In genomic region chr1:20366076-20366765, GRCh38 we compare ENCODE assay signal across 11 cellular contexts.
DNase-seq lines count a peak whose midpoint lies in the region; ATAC-seq and TF ChIP-seq lines count a peak whose summit lies in the region.
"Had no signal": no experiment of that assay in that cellular context is flagged by ENCODE, and none has a peak within 500 bp of the region (broad histone marks: within the 10 kb centered on the region; RNA-seq: fewer than 3 reads in every experiment).

No MANE protein-coding gene starts in this region.

- no peak for TF ChIP-seq RAD21 in neural cell (conservative IDR thresholded peaks at IDR 0.05)

- H3K36me3 Mint-ChIP-seq in CD4-positive, alpha-beta memory T cell: peaks cover 0 to 2% of the 10 kb centered on the region in 2 donors
- H3K36me3 Mint-ChIP-seq: activated CD8-positive, alpha-beta memory T cell treated with anti-CD3 and anti-CD28 coated beads, Interleukin-2, amount 10 ng/mL, durations not matched to agents 7 days and 5 days had no signal

- peak overlapping the region; percentile 50 for H3K9ac ChIP-seq in neural cell (ENCODE audit: low read length)

- H3K9me2 ChIP-seq in neural cell (ENCODE audit: insufficient read depth, low read length): no peaks in the 10 kb centered on the region
- H3K9me2 ChIP-seq in PC-9 (ENCODE audit: insufficient read depth): no peaks in the 10 kb centered on the region

- H3K4me1 Mint-ChIP-seq in CD4-positive, alpha-beta memory T cell: peaks cover 0 to 6% (median 4%) of the 10 kb centered on the region in 4 donors
- H3K4me1 Mint-ChIP-seq: activated CD8-positive, alpha-beta memory T cell treated with anti-CD3 and anti-CD28 coated beads, Interleukin-2, amount 10 ng/mL, durations not matched to agents 7 days and 5 days had no signal

- H3K36me3 ChIP-seq in A673 (ENCODE audit: insufficient read depth, low read length, poor library complexity, severe bottlenecking): no peaks in the 10 kb centered on the region
- H3K36me3 ChIP-seq in neural cell (ENCODE audit: insufficient read depth, low read length): no peaks in the 10 kb centered on the region
- H3K36me3 ChIP-seq in CD4-positive, alpha-beta memory T cell (ENCODE audit: insufficient read depth, low read length): no peaks in the 10 kb centered on the region
- H3K36me3 ChIP-seq in PC-9 (ENCODE audit: low read depth): no peaks in the 10 kb centered on the region
- H3K36me3 ChIP-seq: SJCRH30 had no signal

- H3F3A ChIP-seq in neural cell (ENCODE audit: insufficient read depth, low read length, poor library complexity, severe bottlenecking) (no peaks in the 10 kb centered on the region), PC-9 (ENCODE audit: insufficient read depth, low read depth) (no peaks in the 10 kb centered on the region)

- CTCF ChIA-PET in A673 (lab: Charles Lee) (no interaction called here), PC-9 (lab: Charles Lee) (interaction anchor here (0.5 kb wide), 1 partner anchor 148 kb away, joined by 8 read pairs; no protein-coding TSS in a partner anchor)
- CTCF ChIA-PET in CD4-positive, alpha-beta memory T cell (lab: Charles Lee; ENCODE audit: partially characterized antibody): no interaction called here

- peaks cover 44 to 46% of the 10 kb centered on the region in 2 donors for H3K27me3 Mint-ChIP-seq in CD4-positive, alpha-beta memory T cell

- H3K27ac ChIP-seq in A673 (ENCODE audit: low read depth, low read length, poor library complexity, severe bottlenecking) (no peak overlapping the region), neural cell (ENCODE audit: low read length) (no peak overlapping the region), PC-9 (no peak overlapping the region)
- no peak overlapping the region for H3K27ac ChIP-seq in CD4-positive, alpha-beta memory T cell (ENCODE audit: low read depth, low read length)
- H3K27ac ChIP-seq: SJCRH30 had no signal

- intact Hi-C loops in A673 (cut with micrococcal nuclease; ENCODE audit: unreplicated experiment): no loop called here
- intact Hi-C loops in CD4-positive, alpha-beta memory T cell (cut with micrococcal nuclease): no loop called here
- intact Hi-C loops in PC-9 (cut with micrococcal nuclease; ENCODE audit: unreplicated experiment): no loop called here

- no peaks in the 10 kb centered on the region for H3K79me2 ChIP-seq in neural cell (replicated peaks; ENCODE audit: insufficient read depth, low read length)
- H3K79me2 ChIP-seq in PC-9 (ENCODE audit: low read depth): no peaks in the 10 kb centered on the region

- no peaks in the 10 kb centered on the region for H4K20me1 ChIP-seq in neural cell (ENCODE audit: insufficient read depth)
- H4K20me1 ChIP-seq in PC-9 (ENCODE audit: insufficient read depth): no peaks in the 10 kb centered on the region

- POLR2A ChIA-PET in A673 (lab: Charles Lee; ENCODE audit: low non-redundant PET): interaction anchor here (0.6 kb wide), 1 partner anchor 28 kb away, joined by 16 read pairs; no protein-coding TSS in a partner anchor
- POLR2A ChIA-PET in CD4-positive, alpha-beta memory T cell (lab: Charles Lee; ENCODE audit: partially characterized antibody): no interaction called here
- POLR2A ChIA-PET in PC-9 (lab: Charles Lee; ENCODE audit: unreplicated experiment): no interaction called here

- H2AFZ ChIP-seq in neural cell (ENCODE audit: low read depth, low read length) (peak overlapping the region; percentile 76), PC-9 (no peak overlapping the region)

- no peak overlapping the region for H3K27ac Mint-ChIP-seq in CD4-positive, alpha-beta memory T cell
- H3K27ac Mint-ChIP-seq: activated CD8-positive, alpha-beta memory T cell treated with anti-CD3 and anti-CD28 coated beads, Interleukin-2, amount 10 ng/mL, durations not matched to agents 7 days and 5 days had no signal

- H3K4me2 ChIP-seq in neural cell (ENCODE audit: low read length) (peak overlapping the region; percentile 89), PC-9 (no peak overlapping the region)

- H3K4me1 ChIP-seq in A673 (ENCODE audit: insufficient read depth, low read length, poor library complexity, severe bottlenecking): peaks cover 4% of the 10 kb centered on the region
- no peaks in the 10 kb centered on the region for H3K4me1 ChIP-seq in CD4-positive, alpha-beta memory T cell (ENCODE audit: insufficient read depth, low read length)
- 0 out of 2 replicates have a peak, but pooled peaks cover 7% of the 10 kb centered on the region for H3K4me1 ChIP-seq in PC-9 (replicated peaks; ENCODE audit: insufficient read depth)
- H3K4me1 ChIP-seq: SJCRH30 had no signal

- H3K9me3 Mint-ChIP-seq in CD4-positive, alpha-beta memory T cell: peaks cover 0 to 4% (median 0%) of the 10 kb centered on the region in 8 donors

- TF ChIP-seq CTCF in A673 (conservative IDR thresholded peaks at IDR 0.05; ENCODE audit: low read depth, low read length) (no peak), fibroblast of mammary gland (conservative IDR thresholded peaks at IDR 0.05; ENCODE audit: control insufficient read depth, insufficient read depth, low read depth, low read length) (no peak), neural cell (IDR thresholded peaks at IDR 0.05; ENCODE audit: poor library complexity, severe bottlenecking) (no peak), PC-9 (conservative IDR thresholded peaks at IDR 0.05) (no peak)

- H3K9me3 ChIP-seq in A673 (ENCODE audit: low read depth, low read length, poor library complexity, severe bottlenecking) (no peaks in the 10 kb centered on the region), neural cell (ENCODE audit: low read length) (no peaks in the 10 kb centered on the region), PC-9 (ENCODE audit: insufficient read depth, low read depth) (no peaks in the 10 kb centered on the region)
- no peaks in the 10 kb centered on the region for H3K9me3 ChIP-seq in CD4-positive, alpha-beta memory T cell (ENCODE audit: control insufficient read depth in 1 of 2, low read length in 2 of 2)
- H3K9me3 ChIP-seq: SJCRH30 had no signal

- H3K4me3 Mint-ChIP-seq in CD4-positive, alpha-beta memory T cell: peak overlapping the region in 2 of 8 donors; percentile 20 to 41
- H3K4me3 Mint-ChIP-seq: activated CD8-positive, alpha-beta memory T cell treated with anti-CD3 and anti-CD28 coated beads, Interleukin-2, amount 10 ng/mL, durations not matched to agents 7 days and 5 days had no signal

- H3K27me3 ChIP-seq in A673 (replicated peaks; ENCODE audit: insufficient read depth, low read depth, low read length, poor library complexity): peaks cover 78% of the 10 kb centered on the region
- H3K27me3 ChIP-seq in neural cell (ENCODE audit: insufficient read depth, low read depth, low read length): peaks cover 53% of the 10 kb centered on the region
- peaks cover 21% of the 10 kb centered on the region for H3K27me3 ChIP-seq in CD4-positive, alpha-beta memory T cell (ENCODE audit: insufficient read depth, low read length)
- H3K27me3 ChIP-seq in PC-9 (ENCODE audit: insufficient read depth, low read depth): no peaks in the 10 kb centered on the region

- TF ChIP-seq EP300 in neural cell (conservative IDR thresholded peaks at IDR 0.05; ENCODE audit: poor library complexity, severe bottlenecking): no peak

- H3K4me3 ChIP-seq in A673 (ENCODE audit: low read depth, low read length, poor library complexity, severe bottlenecking) (peak overlapping the region; percentile 15), fibroblast of mammary gland (ENCODE audit: control insufficient read depth, low read depth, low read length) (peak overlapping the region; percentile 12), neural cell (ENCODE audit: low read length) (peak overlapping the region; percentile 66), PC-9 (no peak overlapping the region)
- no peak overlapping the region for H3K4me3 ChIP-seq in CD4-positive, alpha-beta memory T cell (ENCODE audit: low read length in 2 of 2)
- H3K4me3 ChIP-seq: SJCRH30 had no signal

- BruUV-seq in A673 (replicated peaks; lab: Mats Ljungman, UMichigan) (no TSS peak), PC-9 (replicated peaks; lab: Mats Ljungman, UMichigan) (no TSS peak)

- no peak for DNase-seq in A673 (ENCODE audit: low spot score)
- DNase-seq in NCI-H2171 treated with DMSO at 0.1 percent for 48 hours (lab: John Stamatoyannopoulos, UW): peak; percentile 52
- DNase-seq in fibroblast of mammary gland (ENCODE audit: low read depth): peak; percentile 41
- no peak for DNase-seq in CD4-positive, alpha-beta memory T cell
- DNase-seq in PC-9: no peak
- DNase-seq: activated CD8-positive, alpha-beta memory T cell treated with anti-CD3 and anti-CD28 coated beads, Interleukin-2, amount 10 ng/mL, durations not matched to agents 7 days and 5 days; stimulated activated naive CD4-positive, alpha-beta T cell treated with Interleukin-2 at 50 U/mL for 16 hours had no signal

- ATAC-seq in HG02938 (IDR thresholded peaks at IDR 0.05; ENCODE audit: unreplicated experiment) (no peak), GM21526 (IDR thresholded peaks at IDR 0.05; ENCODE audit: low FRiP score, unreplicated experiment) (no peak)
- ATAC-seq: activated CD8-positive, alpha-beta memory T cell treated with anti-CD3 and anti-CD28 coated beads, Interleukin-2, amount 10 ng/mL, durations not matched to agents 7 days and 5 days had no signal

TF ChIP-seq in neural cell, 6 proteins besides CTCF, POLR2A, EP300 and RAD21:
- no peak for TF ChIP-seq TAF1 (IDR thresholded peaks at IDR 0.05; ENCODE audit: low read depth)
- TF ChIP-seq POLR2AphosphoS5 (IDR thresholded peaks at IDR 0.05): no peak
- no peak for TF ChIP-seq EZH2 (IDR thresholded peaks at IDR 0.05; ENCODE audit: borderline replicate concordance, insufficient read depth, low read length, poor library complexity, severe bottlenecking)
- no peak for TF ChIP-seq SMC3 (conservative IDR thresholded peaks at IDR 0.05; ENCODE audit: poor library complexity)
- no peak for TF ChIP-seq MXI1 (conservative IDR thresholded peaks at IDR 0.05; ENCODE audit: poor library complexity, severe bottlenecking)

Comparison
In these comparisons a context has a peak if more than half of its experiments do, and no peak if none do; other contexts are left out.
1. DNase-seq: peak in NCI-H2171 treated with DMSO at 0.1 percent for 48 hours (single experiment) and fibroblast of mammary gland (single experiment); none in A673 (single experiment), CD4-positive, alpha-beta memory T cell (0 of 5) and PC-9 (0 of 2).
2. H3K4me3 ChIP-seq: peak in A673 (single experiment), fibroblast of mammary gland (single experiment) and neural cell (single experiment); none in CD4-positive, alpha-beta memory T cell (0 of 2) and PC-9 (single experiment).